1 cellular context compared by ENCODE assay signal in the genomic region with DNA sequence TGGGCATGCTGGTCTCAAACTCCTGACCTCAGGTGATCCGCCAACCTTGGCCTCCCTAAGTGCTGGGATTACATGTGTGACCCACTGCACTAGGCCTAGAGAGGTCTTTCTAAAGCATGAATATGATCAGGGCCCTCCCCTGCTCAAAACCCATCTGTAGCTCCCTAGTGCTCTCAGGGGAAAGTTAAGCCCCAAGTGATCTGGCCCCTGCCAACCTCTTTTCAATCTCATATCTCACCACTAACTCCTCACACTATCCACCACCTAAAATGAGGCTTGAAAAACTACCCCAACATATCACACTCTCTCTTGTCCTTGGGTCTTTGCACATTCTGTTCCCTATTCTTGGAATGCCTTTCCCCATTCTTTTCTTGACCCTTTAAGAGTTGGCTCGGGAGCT.
TF ChIP-seq lines count a peak whose summit lies in the region.

No MANE protein-coding gene starts in this region.

TF ChIP-seq in H1, 55 proteins besides CTCF, POLR2A, EP300 and RAD21:
- TF ChIP-seq KDM1A (IDR thresholded peaks at IDR 0.05; ENCODE audit: borderline replicate concordance, low read length): 0 out of 2 replicates have a peak, but pooled peaks have one; percentile 56
- TF ChIP-seq CTBP2 (IDR thresholded peaks at IDR 0.05; ENCODE audit: borderline replicate concordance, insufficient read depth, insufficient read length, low read length): no peak
